Comparison of ENCODE assay signal across 8 cellular contexts in genomic region chr1:40592107-40592773, GRCh38.
DNase-seq lines count a peak whose midpoint lies in the region; ATAC-seq and TF ChIP-seq lines count a peak whose summit lies in the region.

No MANE protein-coding gene starts in this region.

- ATAC-seq in GM19023 (IDR thresholded peaks at IDR 0.05; ENCODE audit: unreplicated experiment), result no peak
- no peak for ATAC-seq in GM21825 (IDR thresholded peaks at IDR 0.05; ENCODE audit: unreplicated experiment)
- ATAC-seq in GM18511 (IDR thresholded peaks at IDR 0.05; ENCODE audit: unreplicated experiment), result no peak

- intact Hi-C loops in OCI-LY7 (cut with micrococcal nuclease; ENCODE audit: unreplicated experiment), result loop anchor here (5.0 kb wide), 1 partner anchor 260 kb away; no protein-coding TSS in a partner anchor

- POLR2A ChIA-PET in HEK293T (lab: Yijun Ruan, JAX), result no interaction called here
- POLR2A ChIA-PET in OCI-LY7 (lab: Charles Lee), result no interaction called here

- H3K4me3 ChIP-seq in OCI-LY7 (ENCODE audit: low read depth, low read length, poor library complexity, severe bottlenecking), result no peak overlapping the region

- H3K9me3 ChIP-seq in OCI-LY7 (ENCODE audit: low read length), result no peaks in the 10 kb centered on the region

- TF ChIP-seq CTCF in C4-2B (conservative IDR thresholded peaks at IDR 0.05) (peak; percentile 94), OCI-LY7 (conservative IDR thresholded peaks at IDR 0.05; ENCODE audit: low read length) (peak; percentile 85)

- H3K9me2 ChIP-seq in OCI-LY7 (ENCODE audit: insufficient read depth, low read length), result no peaks in the 10 kb centered on the region

- H3K27ac ChIP-seq in C4-2B (no peak overlapping the region; the same call in 1 of the 2 replicates), OCI-LY7 (ENCODE audit: low read depth, low read length, poor library complexity, severe bottlenecking) (no peak overlapping the region)

- TF ChIP-seq POLR2A in erythroblast (IDR thresholded peaks at IDR 0.05; ENCODE audit: low read length), result no peak

- H3K36me3 ChIP-seq in OCI-LY7 (ENCODE audit: insufficient read depth, low read length), result no peaks in the 10 kb centered on the region

- DNase-seq in HEK293T (ENCODE audit: extremely low spot score) (peak; percentile 62), OCI-LY7 (ENCODE audit: low spot score) (peak; percentile 63), erythroblast (lab: John Stamatoyannopoulos, UW) (peak; percentile 46 to 58), occipital lobe (lab: John Stamatoyannopoulos, UW) (peak; percentile 9)

- no peak overlapping the region for H2AFZ ChIP-seq in OCI-LY7 (ENCODE audit: low read length)

- no peaks in the 10 kb centered on the region for H4K20me1 ChIP-seq in OCI-LY7 (ENCODE audit: insufficient read depth, low read length)

- H3K4me1 ChIP-seq in OCI-LY7 (ENCODE audit: insufficient read depth, low read length, poor library complexity, severe bottlenecking), result no peaks in the 10 kb centered on the region

- CTCF ChIA-PET in HEK293T (lab: Yijun Ruan, JAX), result no interaction called here
- CTCF ChIA-PET in OCI-LY7 (lab: Charles Lee; ENCODE audit: unreplicated experiment), result no interaction called here

- H3K79me2 ChIP-seq in OCI-LY7 (ENCODE audit: insufficient read depth, low read depth, low read length), result no peaks in the 10 kb centered on the region

- no peak overlapping the region for H3K4me2 ChIP-seq in OCI-LY7 (ENCODE audit: low read length)

- no TSS peak for BruUV-seq in OCI-LY7 (replicated peaks; lab: Mats Ljungman, UMichigan)

TF ChIP-seq in HEK293T, 16 proteins besides CTCF, POLR2A, EP300 and RAD21:
- TF ChIP-seq FOXA1 (IDR thresholded peaks at IDR 0.05) (no peak), ZNF384 (IDR thresholded peaks at IDR 0.05) (no peak), L3MBTL2 (conservative IDR thresholded peaks at IDR 0.05) (no peak), ARNT (IDR thresholded peaks at IDR 0.05) (no peak), BHLHE40 (IDR thresholded peaks at IDR 0.05; ENCODE audit: borderline replicate concordance) (no peak), LEF1 (IDR thresholded peaks at IDR 0.05; ENCODE audit: borderline replicate concordance) (no peak), PKNOX1 (IDR thresholded peaks at IDR 0.05) (no peak), CTBP1 (IDR thresholded peaks at IDR 0.05; ENCODE audit: borderline replicate concordance) (no peak), FOXM1 (IDR thresholded peaks at IDR 0.05; ENCODE audit: borderline replicate concordance) (no peak), HDGF (IDR thresholded peaks at IDR 0.05; ENCODE audit: borderline replicate concordance) (no peak), FOXK2 (IDR thresholded peaks at IDR 0.05) (no peak), SUZ12 (IDR thresholded peaks at IDR 0.05) (no peak), TARDBP (IDR thresholded peaks at IDR 0.05) (no peak), SP1 (IDR thresholded peaks at IDR 0.05) (no peak)

Comparison
In these comparisons a context has a peak if more than half of its experiments do, and no peak if none do; other contexts are left out.
1. DNase-seq: peak in every context shown above with its lines; median percentile 63 in OCI-LY7; 62 in HEK293T; 52 in erythroblast; 9 in occipital lobe.